Comparison of ENCODE assay signal across 1 cellular context in the genomic region with DNA sequence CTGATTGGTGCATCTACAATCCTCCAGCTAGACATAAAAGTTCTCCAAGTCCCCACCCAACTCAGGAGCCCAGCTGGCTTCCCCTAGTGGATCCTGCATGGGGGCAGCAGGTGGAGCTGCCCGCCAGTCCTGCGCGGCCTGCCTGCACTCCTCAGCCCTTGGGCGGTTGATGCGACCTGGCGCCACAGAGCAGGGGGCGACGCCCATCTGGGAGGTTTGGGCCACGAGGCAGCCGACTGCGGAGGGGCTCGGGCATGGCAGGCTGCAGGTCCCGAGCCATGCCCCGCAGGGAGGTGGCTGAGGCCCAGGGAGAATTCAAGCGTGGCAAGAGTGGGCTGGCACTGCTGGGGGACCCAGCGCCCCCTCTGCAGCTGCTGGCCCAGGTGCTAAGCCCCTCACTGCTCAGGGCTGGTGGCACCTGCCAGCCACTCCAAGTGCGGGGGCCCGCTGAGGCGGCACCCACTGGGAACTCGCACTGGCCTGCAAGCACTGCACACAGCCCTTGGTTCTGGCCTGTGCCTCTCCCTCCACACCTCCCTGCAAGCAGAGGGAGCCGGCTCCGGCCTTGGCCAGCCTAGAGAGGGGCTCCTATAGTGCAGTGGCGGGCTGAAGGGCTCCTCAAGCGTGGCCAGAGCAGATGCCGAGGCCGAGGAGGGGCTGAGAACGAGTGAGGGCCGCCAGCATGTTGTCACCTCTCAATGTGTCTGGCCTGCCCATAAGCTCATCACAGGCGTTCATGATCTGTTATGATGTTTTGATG.
TF ChIP-seq lines count a peak whose summit lies in the region.

No MANE protein-coding gene starts in this region.

TF ChIP-seq in K562, 482 proteins besides CTCF, POLR2A, EP300 and RAD21 (continued from another document):
- TF ChIP-seq, protein P1, sequence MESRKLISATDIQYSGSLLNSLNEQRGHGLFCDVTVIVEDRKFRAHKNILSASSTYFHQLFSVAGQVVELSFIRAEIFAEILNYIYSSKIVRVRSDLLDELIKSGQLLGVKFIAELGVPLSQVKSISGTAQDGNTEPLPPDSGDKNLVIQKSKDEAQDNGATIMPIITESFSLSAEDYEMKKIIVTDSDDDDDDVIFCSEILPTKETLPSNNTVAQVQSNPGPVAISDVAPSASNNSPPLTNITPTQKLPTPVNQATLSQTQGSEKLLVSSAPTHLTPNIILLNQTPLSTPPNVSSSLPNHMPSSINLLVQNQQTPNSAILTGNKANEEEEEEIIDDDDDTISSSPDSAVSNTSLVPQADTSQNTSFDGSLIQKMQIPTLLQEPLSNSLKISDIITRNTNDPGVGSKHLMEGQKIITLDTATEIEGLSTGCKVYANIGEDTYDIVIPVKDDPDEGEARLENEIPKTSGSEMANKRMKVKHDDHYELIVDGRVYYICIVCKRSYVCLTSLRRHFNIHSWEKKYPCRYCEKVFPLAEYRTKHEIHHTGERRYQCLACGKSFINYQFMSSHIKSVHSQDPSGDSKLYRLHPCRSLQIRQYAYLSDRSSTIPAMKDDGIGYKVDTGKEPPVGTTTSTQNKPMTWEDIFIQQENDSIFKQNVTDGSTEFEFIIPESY (CRISPR knock-in tag; IDR thresholded peaks at IDR 0.05) = peak; percentile 47; the same call in 1 of the 2 replicates
